ENCODE assay signal across 19 cellular contexts in the genomic region with DNA sequence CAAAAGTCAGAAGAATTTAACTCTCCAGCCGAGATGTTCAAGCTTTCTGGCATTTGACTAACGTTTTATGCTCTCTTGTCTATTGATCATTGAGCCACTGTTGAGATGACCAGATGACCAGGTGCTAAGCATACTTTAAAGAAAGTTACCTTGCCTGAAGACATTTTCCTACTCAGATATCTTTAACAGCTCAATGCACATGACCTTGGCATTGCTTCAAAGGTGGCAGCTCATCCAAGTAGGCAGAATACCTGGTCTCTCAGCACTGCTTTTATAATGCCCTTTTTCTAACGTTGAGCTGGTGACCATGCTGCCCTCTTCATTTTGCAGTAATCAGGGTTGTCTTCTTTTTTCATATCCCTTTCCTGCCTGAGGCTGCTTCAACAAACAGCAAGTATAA.
"Had no signal": no experiment of that assay in that cellular context is flagged by ENCODE, and none has a peak within 500 bp of the region (broad histone marks: within the 10 kb centered on the region; RNA-seq: fewer than 3 reads in every experiment).

No MANE protein-coding gene starts in this region.

- H3K27ac ChIP-seq: esophagus squamous epithelium, tibial nerve had no signal

- H3K36me3 ChIP-seq: esophagus squamous epithelium, tibial nerve had no signal

- H3K4me3 ChIP-seq: esophagus squamous epithelium, tibial nerve had no signal

- H3K27me3 ChIP-seq: esophagus squamous epithelium, tibial nerve had no signal

- H3K9me3 ChIP-seq: esophagus squamous epithelium, tibial nerve had no signal

- ATAC-seq: activated CD8-positive, alpha-beta memory T cell treated with anti-CD3 and anti-CD28 coated beads, Interleukin-2, amount 10 ng/mL, durations not matched to agents 7 days and 5 days; activated T-helper 17 cell treated with anti-CD3 and anti-CD28 coated beads, Interleukin-2, amount 50 U/mL, for 72 hours; effector memory CD8-positive, alpha-beta T cell; left cardiac atrium had no signal

- DNase-seq: activated B cell treated with CpG ODN at 0.5 μM for 24 hours; activated CD4-positive, alpha-beta memory T cell treated with anti-CD3 and anti-CD28 coated beads, Interleukin-2, amount 10 ng/mL, durations not matched to agents 7 days and 5 days; activated CD4-positive, alpha-beta T cell treated with anti-CD3 and anti-CD28 coated beads for 48 hours; activated CD8-positive, alpha-beta memory T cell treated with anti-CD3 and anti-CD28 coated beads, Interleukin-2, amount 10 ng/mL, durations not matched to agents 7 days and 5 days; activated naive CD4-positive, alpha-beta T cell; activated naive CD8-positive, alpha-beta T cell treated with anti-CD3 and anti-CD28 coated beads for 36 hours; amniotic stem cell; dermis blood vessel endothelial cell; effector memory CD8-positive, alpha-beta T cell; esophagus squamous epithelium; left cardiac atrium; nephron progenitor cell; nucleus accumbens; retina; stimulated activated CD4-positive, alpha-beta T cell treated with anti-CD3 and anti-CD28 coated beads, Interleukin-2, amount 100 ng/mL, for 24 hours; stimulated activated naive CD4-positive, alpha-beta T cell treated with Interleukin-2 at 50 U/mL for 16 hours; substantia nigra had no signal
